9 cellular contexts compared by ENCODE assay signal in the genomic region with DNA sequence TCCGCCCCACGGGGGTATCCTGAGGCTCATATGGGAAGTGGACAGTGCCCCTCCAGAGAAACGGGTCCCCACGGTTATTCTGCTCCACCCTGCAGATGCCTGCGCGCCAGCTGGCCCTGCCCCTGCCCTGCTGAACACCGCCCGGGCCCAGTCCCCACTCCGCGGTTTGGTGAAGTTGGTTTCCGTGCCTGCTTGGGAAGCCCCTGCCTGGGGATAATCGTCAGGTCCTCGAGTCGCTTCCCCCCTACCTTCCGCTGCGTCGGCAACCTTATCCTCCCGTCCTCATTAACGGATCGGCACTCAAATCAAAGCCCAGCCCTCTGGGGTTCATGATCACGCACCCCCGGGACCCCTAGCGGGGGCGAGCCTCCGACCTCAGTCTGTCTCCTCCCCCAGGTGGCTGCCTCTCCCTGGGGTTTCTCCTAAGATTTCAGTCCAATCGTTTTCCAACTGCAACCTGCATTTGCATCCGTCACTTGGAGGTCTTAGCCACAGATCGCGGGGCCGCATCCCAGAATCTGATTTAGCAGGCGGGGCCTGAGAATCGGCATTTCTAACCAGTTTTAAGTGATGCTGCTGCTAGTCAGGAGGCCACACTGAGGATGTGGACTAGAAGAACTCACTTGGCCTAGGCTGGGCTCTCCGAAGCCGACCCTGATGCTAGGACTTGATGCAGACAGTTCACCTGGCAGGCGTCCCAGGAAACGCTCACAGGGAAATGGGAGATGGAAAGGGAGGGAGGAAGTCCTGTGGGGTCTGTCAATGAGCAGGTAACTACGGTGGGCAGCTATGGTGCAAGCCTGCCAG. TPM values are rescaled to one million over a fixed set of nuclear protein-coding genes. Genes with fewer than 3 reads are reported as not detected.
DNase-seq lines count a peak whose midpoint lies in the region; ATAC-seq, FAIRE-seq and TF ChIP-seq lines count a peak whose summit lies in the region.
"Had no signal": no experiment of that assay in that cellular context is flagged by ENCODE, and none has a peak within 500 bp of the region (broad histone marks: within the 10 kb centered on the region; RNA-seq: fewer than 3 reads in every experiment).

No MANE protein-coding gene starts in this region.

- TF ChIP-seq POLR2A in right lobe of liver (IDR thresholded peaks at IDR 0.05) (no peak), HepG2 (IDR thresholded peaks at IDR 0.05; ENCODE audit: insufficient read depth in 1 of 2, low read depth in 2 of 2, low read length in 2 of 2) (no peak)

- no peaks in the 10 kb centered on the region for H3K79me2 ChIP-seq in HepG2 (ENCODE audit: insufficient read depth, low read length)

- H4K20me1 ChIP-seq in HepG2 (ENCODE audit: insufficient read depth, low read length), result no peaks in the 10 kb centered on the region; the same call in 1 of the 2 replicates

- H3K9ac ChIP-seq in HepG2 (ENCODE audit: insufficient read depth, low read depth, low read length) (no peak overlapping the region), iPS-20b (ENCODE audit: low read depth, low read length) (no peak overlapping the region)

- H3K27ac ChIP-seq in right lobe of liver, result no peak overlapping the region
- H3K27ac ChIP-seq in HepG2 (ENCODE audit: extremely low read length, insufficient read depth, low read length), result no peak overlapping the region
- no peak overlapping the region for H3K27ac ChIP-seq in iPS-20b (ENCODE audit: low read length)
- H3K27ac ChIP-seq in urinary bladder (ENCODE audit: low read depth), result no peak overlapping the region

- H3K27me3 ChIP-seq in right lobe of liver (peaks cover 0 to 11% of the 10 kb centered on the region in 2 donors), HepG2 (ENCODE audit: control insufficient read depth in 1 of 2, insufficient read depth in 2 of 2, low read length in 2 of 2) (peaks cover 10 to 55% of the 10 kb centered on the region in 2 experiments), iPS-20b (ENCODE audit: insufficient read depth, low read length) (peaks cover 40% of the 10 kb centered on the region)

- POLR2A ChIA-PET in HepG2 (lab: Yijun Ruan, JAX), result no interaction called here

- H3K27me3 Mint-ChIP-seq in activated T-cell treated with anti-CD3 and anti-CD28 coated beads, Interleukin-2, amount 50 U/mL, for 4 hours (ENCODE audit: low read depth), result peaks cover 10% of the 10 kb centered on the region

- ATAC-seq in right lobe of liver (no peak), HepG2 (no peak)
- peak; percentile 29 to 46 for ATAC-seq in activated T-cell treated with anti-CD3 and anti-CD28 coated beads, Interleukin-2, amount 50 U/mL, for 4 hours

- FAIRE-seq in HepG2 (lab: Jason Lieb, UNC), result no peak

- in situ Hi-C loops in HepG2 (cut with HindIII; ENCODE audit: extremely low pct_ligation_motif_present, low pct_unique_long_range_greater_than_20kb), result no loop called here

- H3K4me2 ChIP-seq in HepG2 (ENCODE audit: low read depth, low read length), result no peak overlapping the region

- no peak overlapping the region for H2AFZ ChIP-seq in HepG2 (ENCODE audit: low read length)

- intact Hi-C loops in right lobe of liver (cut with DNase I), result no loop called here
- intact Hi-C loops in HepG2 (cut with micrococcal nuclease; ENCODE audit: unreplicated experiment), result no loop called here

- DNase-seq in right lobe of liver (peak in 2 of 3 donors; percentile 21 to 37), HepG2 (ENCODE audit: low spot score) (no peak), middle frontal gyrus (ENCODE audit: extremely low spot score, low spot score) (no peak), T1000 (lab: John Stamatoyannopoulos, UW) (no peak), occipital lobe (lab: John Stamatoyannopoulos, UW) (no peak)
- DNase-seq in activated T-cell treated with anti-CD3 and anti-CD28 coated beads, Interleukin-2, amount 50 U/mL, for 4 hours, result no peak
- DNase-seq: NCI-H446 treated with DMSO at 0.1 percent for 48 hours had no signal

- TF ChIP-seq RAD21 in HepG2 (CRISPR knock-in tag; IDR thresholded peaks at IDR 0.05), result no peak

- CTCF ChIA-PET in HepG2 (lab: Yijun Ruan, JAX; ENCODE audit: low intra/inter-chr PET ratio, low total read pairs), result no interaction called here

- peaks cover 9% of the 10 kb centered on the region for H3K36me3 Mint-ChIP-seq in activated T-cell treated with anti-CD3 and anti-CD28 coated beads, Interleukin-2, amount 50 U/mL, for 4 hours (ENCODE audit: insufficient read depth)

- H3K9me3 ChIP-seq in right lobe of liver (no peaks in the 10 kb centered on the region), HepG2 (ENCODE audit: low read length) (no peaks in the 10 kb centered on the region), iPS-20b (ENCODE audit: insufficient read depth, low read depth, low read length) (no peaks in the 10 kb centered on the region)

- no peak overlapping the region for H3K4me3 ChIP-seq in right lobe of liver
- no peak overlapping the region for H3K4me3 ChIP-seq in HepG2 (replicated peaks in 1 of 3; ENCODE audit: insufficient read depth in 1 of 3, low read depth in 2 of 3, low read length in 3 of 3)
- peak overlapping the region; percentile 61; the same call in 1 of the 2 replicates for H3K4me3 ChIP-seq in iPS-20b (ENCODE audit: low read length)
- H3K4me3 ChIP-seq in urinary bladder (ENCODE audit: low read depth, low read length), result peak overlapping the region; percentile 7

- TF ChIP-seq EP300 in HepG2 (IDR thresholded peaks at IDR 0.05; ENCODE audit: low read depth in 2 of 2, low read length in 2 of 2) (no peak), HepG2 (CRISPR knock-in tag; IDR thresholded peaks at IDR 0.05; ENCODE audit: borderline replicate concordance) (no peak)

- WGBS in right lobe of liver (ENCODE audit: insufficient coverage, low coverage, low lambda C conversion rate, missing lambda C conversion rate), result 44% methylated on average over 9 of the region's 37 CpGs
- 47% methylated on average over 34 of the region's 37 CpGs for WGBS in HepG2 (ENCODE audit: low lambda C conversion rate)
- 36% methylated on average over 37 of the region's 37 CpGs for WGBS in urinary bladder

- H3K9me3 Mint-ChIP-seq in activated T-cell treated with anti-CD3 and anti-CD28 coated beads, Interleukin-2, amount 50 U/mL, for 4 hours, result no peaks in the 10 kb centered on the region

- H3K36me3 ChIP-seq in right lobe of liver (peaks cover 0 to 4% (median 0%) of the 10 kb centered on the region in 4 donors), HepG2 (replicated peaks in 1 of 2; ENCODE audit: control insufficient read depth in 1 of 2, insufficient read depth in 2 of 2, low read length in 2 of 2) (0 out of 5 replicates have a peak, but pooled peaks cover 0 to 10% of the 10 kb centered on the region in 2 experiments), iPS-20b (ENCODE audit: insufficient read depth, low read depth, low read length) (peaks cover 18% of the 10 kb centered on the region; the same call in 1 of the 2 replicates), urinary bladder (ENCODE audit: insufficient read depth) (peaks cover 2% of the 10 kb centered on the region)

- peaks cover 10% of the 10 kb centered on the region for H3K4me1 Mint-ChIP-seq in activated T-cell treated with anti-CD3 and anti-CD28 coated beads, Interleukin-2, amount 50 U/mL, for 4 hours (ENCODE audit: low read depth)

- peaks cover 0 to 8% (median 0%) of the 10 kb centered on the region in 4 donors for H3K4me1 ChIP-seq in right lobe of liver
- H3K4me1 ChIP-seq in HepG2 (ENCODE audit: insufficient read depth, low read length), result no peaks in the 10 kb centered on the region
- no peaks in the 10 kb centered on the region; the same call in 1 of the 2 replicates for H3K4me1 ChIP-seq in iPS-20b (ENCODE audit: insufficient read depth, low read length)
- no peaks in the 10 kb centered on the region for H3K4me1 ChIP-seq in urinary bladder (ENCODE audit: insufficient read depth)

- no peak for TF ChIP-seq CTCF in right lobe of liver (IDR thresholded peaks at IDR 0.05)
- no peak for TF ChIP-seq CTCF in HepG2 (CRISPR knock-in tag; IDR thresholded peaks at IDR 0.05)

- H3K4me3 Mint-ChIP-seq in activated T-cell treated with anti-CD3 and anti-CD28 coated beads, Interleukin-2, amount 50 U/mL, for 4 hours, result peak overlapping the region; percentile 67

- no TSS peak for BruUV-seq in HepG2 (replicated peaks; lab: Mats Ljungman, UMichigan)

RNA-seq across cellular contexts. Expression of a gene that starts 27.6 kb away (rescaled TPM):
- under 1 TPM in 5 of 6 experiments, not detected in 1; 0.31 to 0.74 (median 0.44) TPM for total RNA-seq in right lobe of liver
- 0.11 TPM in 1 of 2 replicates, not detected in the other for total RNA-seq in HepG2 (2016; rRNA removed; fragmentation: Illumina TruSeq; extraction: Trizol)
- total RNA-seq in HepG2 (2016; cell fraction: cytosol; rRNA removed; fragmentation: Illumina TruSeq; extraction: Trizol; ENCODE audit: low read depth), result not detected in 2 replicates
- not detected in 2 replicates for total RNA-seq in HepG2 (2016; cell fraction: insoluble cytoplasmic fraction; rRNA removed; fragmentation: Illumina TruSeq; extraction: Trizol)
- 0.24 TPM in 1 of 2 replicates, not detected in the other for total RNA-seq in HepG2 (2016; cell fraction: membrane; rRNA removed; fragmentation: Illumina TruSeq; extraction: Trizol)
- 0.50 TPM in 1 of 2 replicates, not detected in the other for total RNA-seq in HepG2 (2016; cell fraction: nucleus; rRNA removed; fragmentation: Illumina TruSeq; extraction: Trizol)
- polyA plus RNA-seq in HepG2 (2011; rRNA removed), result 2.9 and 4.3 TPM in 2 replicates
- polyA plus RNA-seq in HepG2 (2011; cell fraction: cytosol; rRNA removed), result 1.2 and 2.5 TPM in 2 replicates
- 22.1 and 28.5 TPM in 2 replicates for polyA plus RNA-seq in HepG2 (2011; cell fraction: nucleus; rRNA removed)
- polyA plus RNA-seq in HepG2 (2012), result 1.7 and 1.9 TPM in 2 replicates
- 0.14 TPM in 1 of 2 replicates, not detected in the other for polyA plus RNA-seq in HepG2 (2016; cell fraction: cytosol; fragmentation: Illumina TruSeq; extraction: Trizol; ENCODE audit: low read depth)
- polyA plus RNA-seq in HepG2 (2016; cell fraction: insoluble cytoplasmic fraction; fragmentation: Illumina TruSeq; extraction: Trizol; ENCODE audit: low read depth), result not detected in 2 replicates
- 0.15 and 0.16 TPM in 2 replicates for polyA plus RNA-seq in HepG2 (2016; cell fraction: membrane; fragmentation: Illumina TruSeq; extraction: Trizol; ENCODE audit: low read depth)
- 0.61 TPM in 1 of 2 replicates, not detected in the other for polyA plus RNA-seq in HepG2 (2016; cell fraction: nucleus; fragmentation: Illumina TruSeq; extraction: Trizol; ENCODE audit: insufficient read depth, low read depth)
- 3.2 TPM in 1 of 2 replicates, not detected in the other for polyA minus RNA-seq in HepG2 (2011; rRNA and poly(A)+ RNA removed; ENCODE audit: low replicate concordance)
- 0.59 and 1.6 TPM in 2 replicates for polyA minus RNA-seq in HepG2 (2011; cell fraction: cytosol; rRNA and poly(A)+ RNA removed)
- 5.0 TPM in 2 replicates for polyA minus RNA-seq in HepG2 (2011; cell fraction: nucleus; rRNA and poly(A)+ RNA removed)
- under 1 TPM; 0.27 to 0.46 (median 0.37) TPM for total RNA-seq in activated T-cell treated with anti-CD3 and anti-CD28 coated beads, Interleukin-2, amount 50 U/mL, for 4 hours
- 6.8 TPM for total RNA-seq in urinary bladder
- 4.2 TPM for polyA plus RNA-seq in urinary bladder
- total RNA-seq in occipital lobe, result 50.2 TPM

RNA-seq across cellular contexts. Expression of a gene that starts 40.7 kb away (rescaled TPM):
- total RNA-seq in right lobe of liver (10 to 100 TPM; 21.1 to 31.3 (median 26.2) TPM), HepG2 (2016; rRNA removed; fragmentation: Illumina TruSeq; extraction: Trizol) (37.0 and 47.3 TPM in 2 replicates), urinary bladder (41.4 TPM), occipital lobe (33.5 TPM)
- total RNA-seq in HepG2 (2016; cell fraction: cytosol; rRNA removed; fragmentation: Illumina TruSeq; extraction: Trizol; ENCODE audit: low read depth), result 4.7 and 6.0 TPM in 2 replicates
- total RNA-seq in HepG2 (2016; cell fraction: insoluble cytoplasmic fraction; rRNA removed; fragmentation: Illumina TruSeq; extraction: Trizol), result 35.2 and 42.6 TPM in 2 replicates
- total RNA-seq in HepG2 (2016; cell fraction: membrane; rRNA removed; fragmentation: Illumina TruSeq; extraction: Trizol), result 10.8 and 12.6 TPM in 2 replicates
- total RNA-seq in HepG2 (2016; cell fraction: nucleus; rRNA removed; fragmentation: Illumina TruSeq; extraction: Trizol), result 18.9 and 20.1 TPM in 2 replicates
- polyA plus RNA-seq in HepG2 (2011; rRNA removed) (26.0 and 27.1 TPM in 2 replicates), urinary bladder (45.6 TPM)
- polyA plus RNA-seq in HepG2 (2011; cell fraction: cytosol; rRNA removed), result 19.1 and 22.8 TPM in 2 replicates
- 33.3 and 38.5 TPM in 2 replicates for polyA plus RNA-seq in HepG2 (2011; cell fraction: nucleus; rRNA removed)
- 42.2 and 43.6 TPM in 2 replicates for polyA plus RNA-seq in HepG2 (2012)
- polyA plus RNA-seq in HepG2 (2016; cell fraction: cytosol; fragmentation: Illumina TruSeq; extraction: Trizol; ENCODE audit: low read depth), result 2.7 and 3.1 TPM in 2 replicates
- polyA plus RNA-seq in HepG2 (2016; cell fraction: insoluble cytoplasmic fraction; fragmentation: Illumina TruSeq; extraction: Trizol; ENCODE audit: low read depth), result 47.8 and 54.9 TPM in 2 replicates
- polyA plus RNA-seq in HepG2 (2016; cell fraction: membrane; fragmentation: Illumina TruSeq; extraction: Trizol; ENCODE audit: low read depth), result 6.4 and 6.9 TPM in 2 replicates
- 27.0 and 28.5 TPM in 2 replicates for polyA plus RNA-seq in HepG2 (2016; cell fraction: nucleus; fragmentation: Illumina TruSeq; extraction: Trizol; ENCODE audit: insufficient read depth, low read depth)
- 32.1 and 35.9 TPM in 2 replicates for polyA minus RNA-seq in HepG2 (2011; rRNA and poly(A)+ RNA removed; ENCODE audit: low replicate concordance)
- 22.8 and 23.4 TPM in 2 replicates for polyA minus RNA-seq in HepG2 (2011; cell fraction: cytosol; rRNA and poly(A)+ RNA removed)
- polyA minus RNA-seq in HepG2 (2011; cell fraction: nucleus; rRNA and poly(A)+ RNA removed), result 31.8 and 46.1 TPM in 2 replicates
- 10 to 100 TPM; 25.9 to 26.9 (median 26.5) TPM for total RNA-seq in activated T-cell treated with anti-CD3 and anti-CD28 coated beads, Interleukin-2, amount 50 U/mL, for 4 hours

RNA-seq across cellular contexts. Expression of a gene that starts 57.7 kb away (rescaled TPM):
- total RNA-seq in right lobe of liver (not detected), HepG2 (2016; rRNA removed; fragmentation: Illumina TruSeq; extraction: Trizol) (not detected in 2 replicates), urinary bladder (0.16 TPM), occipital lobe (not detected)
- not detected in 2 replicates for total RNA-seq in HepG2 (2016; cell fraction: cytosol; rRNA removed; fragmentation: Illumina TruSeq; extraction: Trizol; ENCODE audit: low read depth)
- total RNA-seq in HepG2 (2016; cell fraction: insoluble cytoplasmic fraction; rRNA removed; fragmentation: Illumina TruSeq; extraction: Trizol), result not detected in 2 replicates
- not detected in 2 replicates for total RNA-seq in HepG2 (2016; cell fraction: membrane; rRNA removed; fragmentation: Illumina TruSeq; extraction: Trizol)
- not detected in 2 replicates for total RNA-seq in HepG2 (2016; cell fraction: nucleus; rRNA removed; fragmentation: Illumina TruSeq; extraction: Trizol)
- polyA plus RNA-seq in HepG2 (2011; rRNA removed) (0.11 TPM in 1 of 2 replicates, not detected in the other), urinary bladder (0.67 TPM)
- polyA plus RNA-seq in HepG2 (2011; cell fraction: cytosol; rRNA removed), result not detected in 2 replicates
- 0.14 and 0.18 TPM in 2 replicates for polyA plus RNA-seq in HepG2 (2011; cell fraction: nucleus; rRNA removed)
- not detected in 2 replicates for polyA plus RNA-seq in HepG2 (2012)
- polyA plus RNA-seq in HepG2 (2016; cell fraction: cytosol; fragmentation: Illumina TruSeq; extraction: Trizol; ENCODE audit: low read depth), result not detected in 2 replicates
- not detected in 2 replicates for polyA plus RNA-seq in HepG2 (2016; cell fraction: insoluble cytoplasmic fraction; fragmentation: Illumina TruSeq; extraction: Trizol; ENCODE audit: low read depth)
- polyA plus RNA-seq in HepG2 (2016; cell fraction: membrane; fragmentation: Illumina TruSeq; extraction: Trizol; ENCODE audit: low read depth), result not detected in 2 replicates
- not detected in 2 replicates for polyA plus RNA-seq in HepG2 (2016; cell fraction: nucleus; fragmentation: Illumina TruSeq; extraction: Trizol; ENCODE audit: insufficient read depth, low read depth)
- 0.07 TPM in 1 of 2 replicates, not detected in the other for polyA minus RNA-seq in HepG2 (2011; rRNA and poly(A)+ RNA removed; ENCODE audit: low replicate concordance)
- polyA minus RNA-seq in HepG2 (2011; cell fraction: cytosol; rRNA and poly(A)+ RNA removed), result not detected in 2 replicates
- polyA minus RNA-seq in HepG2 (2011; cell fraction: nucleus; rRNA and poly(A)+ RNA removed), result not detected in 2 replicates
- total RNA-seq in activated T-cell treated with anti-CD3 and anti-CD28 coated beads, Interleukin-2, amount 50 U/mL, for 4 hours, result not detected

Comparison
In these comparisons a context has a peak if more than half of its experiments do, and no peak if none do; other contexts are left out.
1. DNase-seq: peak in right lobe of liver (2 of 3); none in HepG2 (single experiment), activated T-cell treated with anti-CD3 and anti-CD28 coated beads, Interleukin-2, amount 50 U/mL, for 4 hours (single experiment), middle frontal gyrus (single experiment), T1000 (single experiment) and occipital lobe (single experiment).
2. ATAC-seq: peak in activated T-cell treated with anti-CD3 and anti-CD28 coated beads, Interleukin-2, amount 50 U/mL, for 4 hours (2 of 2); none in right lobe of liver (0 of 4) and HepG2 (single experiment).
3. H3K4me3 ChIP-seq: peak in iPS-20b (single experiment) and urinary bladder (single experiment); none in right lobe of liver (0 of 3) and HepG2 (0 of 3).